ENCODE assay signal across 8 cellular contexts in the genomic region with DNA sequence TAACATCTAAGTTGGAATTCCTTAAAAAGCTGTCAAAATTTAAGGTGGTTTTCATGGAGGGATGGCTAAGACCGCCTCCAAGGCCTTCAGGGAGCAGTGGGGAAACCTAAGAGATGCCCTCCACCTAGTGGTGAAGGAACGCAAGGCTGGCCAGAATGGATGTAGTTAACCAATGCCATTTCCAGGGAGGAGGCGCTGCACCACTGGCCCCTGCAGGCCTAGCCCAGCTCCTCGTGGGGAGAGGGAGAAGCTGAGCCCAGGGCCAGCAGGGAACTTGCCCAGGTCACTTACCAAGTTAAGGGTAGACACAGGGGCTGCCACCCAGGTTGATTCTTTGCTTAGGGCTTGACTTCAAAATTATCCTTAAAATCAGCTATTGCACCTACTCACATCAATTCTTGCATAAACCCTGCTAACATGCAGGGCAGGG. TPM values are rescaled to one million over a fixed set of nuclear protein-coding genes. Genes with fewer than 3 reads are reported as not detected.
DNase-seq lines count a peak whose midpoint lies in the region; ATAC-seq, FAIRE-seq and TF ChIP-seq lines count a peak whose summit lies in the region.

No MANE protein-coding gene starts in this region.

- no peaks in the 10 kb centered on the region for H3F3A ChIP-seq in SU-DHL-6 (ENCODE audit: insufficient read depth)

- intact Hi-C loops in left cardiac atrium (cut with DNase I) (loop anchor here (2.0 to 10.0 kb wide), 4 partner anchors 211 to 275 kb away; no protein-coding TSS in a partner anchor), sciatic nerve (cut with DNase I) (loop anchor here (10.0 kb wide), 1 partner anchor 213 kb away; no protein-coding TSS in a partner anchor)

- H3K36me3 ChIP-seq in SU-DHL-6 (ENCODE audit: low read length), result no peaks in the 10 kb centered on the region

- no peak overlapping the region for H3K9ac ChIP-seq in SU-DHL-6 (ENCODE audit: low read length)

- no peaks in the 10 kb centered on the region for H3K9me2 ChIP-seq in SU-DHL-6 (replicated peaks; ENCODE audit: insufficient read depth, low read length)

- H3K9me3 ChIP-seq in SU-DHL-6 (ENCODE audit: insufficient read depth, low read length), result no peaks in the 10 kb centered on the region

- peak; percentile 97 for FAIRE-seq in GM12891 (lab: Jason Lieb, UNC)

- peak; percentile 98 for TF ChIP-seq CTCF in SU-DHL-6 (IDR thresholded peaks at IDR 0.05; ENCODE audit: insufficient read depth, low read length, poor library complexity, severe bottlenecking)

- peak; percentile 83 for ATAC-seq in HG02610 (IDR thresholded peaks at IDR 0.05; ENCODE audit: unreplicated experiment)
- peak; percentile 94 to 95 for ATAC-seq in left cardiac atrium
- ATAC-seq in sciatic nerve, result peak; percentile 84

- H2AFZ ChIP-seq in SU-DHL-6 (ENCODE audit: low read depth, low read length, severe bottlenecking), result no peak overlapping the region

- no peak overlapping the region for H3K4me3 ChIP-seq in SU-DHL-6 (ENCODE audit: insufficient read depth, low read length, poor library complexity, severe bottlenecking)

- H3K79me2 ChIP-seq in SU-DHL-6 (ENCODE audit: insufficient read depth, low read length), result no peaks in the 10 kb centered on the region

- DNase-seq in GM12891 (ENCODE audit: insufficient read length, low spot score) (no peak), NAMALWA (ENCODE audit: low spot score) (peak; percentile 92), left cardiac atrium (peak; percentile 73), sciatic nerve (ENCODE audit: low spot score) (peak; percentile 77), middle frontal gyrus (ENCODE audit: extremely low spot score, low spot score) (no peak)
- peak; percentile 37 for DNase-seq in activated naive CD8-positive, alpha-beta T cell treated with anti-CD3 and anti-CD28 coated beads, Interleukin-2, amount 50 U/mL, for 16 hours (ENCODE audit: low read depth, low spot score)

- no peaks in the 10 kb centered on the region for H4K20me1 ChIP-seq in SU-DHL-6 (ENCODE audit: low read depth, low read length)

- no peaks in the 10 kb centered on the region for H3K27me3 ChIP-seq in SU-DHL-6 (ENCODE audit: low read length)

- H3K27ac ChIP-seq in SU-DHL-6 (ENCODE audit: low read depth, low read length), result no peak overlapping the region

- H3K4me2 ChIP-seq in SU-DHL-6 (ENCODE audit: low read depth, low read length, poor library complexity, severe bottlenecking), result no peak overlapping the region

- no peak for TF ChIP-seq POLR2A in GM12891 (IDR thresholded peaks at IDR 0.05; ENCODE audit: low read depth, low read length)

TF ChIP-seq in GM12891, 5 proteins besides CTCF, POLR2A, EP300 and RAD21:
- TF ChIP-seq TAF1 (IDR thresholded peaks at IDR 0.05; ENCODE audit: low read depth, low read length) (no peak), POLR2AphosphoS5 (IDR thresholded peaks at IDR 0.05; ENCODE audit: low read depth, low read length) (no peak), PAX5 (IDR thresholded peaks at IDR 0.05; ENCODE audit: insufficient read depth, low read length, severe bottlenecking) (no peak), SPI1 (IDR thresholded peaks at IDR 0.05; ENCODE audit: low read depth, low read length) (no peak), POU2F2 (IDR thresholded peaks at IDR 0.05; ENCODE audit: low read depth, low read length) (no peak)

RNA-seq across cellular contexts. Expression of a gene that starts 32.0 kb away (rescaled TPM):
- 9.0 TPM for polyA plus RNA-seq in GM12891 (2012; ENCODE audit: low read depth, missing spikeins)
- 1 to 10 TPM; 4.6 to 6.1 TPM for total RNA-seq in left cardiac atrium
- total RNA-seq in sciatic nerve, result 8.5 TPM

Comparison
In these comparisons a context has a peak if more than half of its experiments do, and no peak if none do; other contexts are left out.
1. DNase-seq: peak in NAMALWA (single experiment), activated naive CD8-positive, alpha-beta T cell treated with anti-CD3 and anti-CD28 coated beads, Interleukin-2, amount 50 U/mL, for 16 hours (single experiment), left cardiac atrium (single experiment) and sciatic nerve (single experiment); none in GM12891 (single experiment) and middle frontal gyrus (single experiment).
2. Peak in every context shown above with its lines, with median percentiles within 50 percentile points of each other: ATAC-seq.